ENCODE assay signal across 12 cellular contexts in genomic region chr10:107914450-107915276, GRCh38.
DNase-seq lines count a peak whose midpoint lies in the region; ATAC-seq and TF ChIP-seq lines count a peak whose summit lies in the region.
"Had no signal": no experiment of that assay in that cellular context is flagged by ENCODE, and none has a peak within 500 bp of the region (broad histone marks: within the 10 kb centered on the region; RNA-seq: fewer than 3 reads in every experiment).

No MANE protein-coding gene starts in this region.

- H3K27ac ChIP-seq in osteoblast (ENCODE audit: low read depth, low read length) (no peak overlapping the region), tibial artery (no peak overlapping the region)
- H3K27ac ChIP-seq: thoracic aorta had no signal

- H3K9me3 Mint-ChIP-seq in natural killer cell = peaks cover 9 to 10% of the 10 kb centered on the region in 2 donors

- DNase-seq in D341Med (ENCODE audit: low spot score) (peak; percentile 52), NCI-H69 (lab: John Stamatoyannopoulos, UW) (peak; percentile 53), foreskin melanocyte (peak; percentile 3), osteoblast (ENCODE audit: insufficient read length, low spot score, missing footprints) (peak; percentile 9), NCI-H2081 (lab: John Stamatoyannopoulos, UW) (no peak), natural killer cell (no peak), tibial artery (no peak)
- DNase-seq: activated B cell treated with CpG ODN at 0.5 μM for 24 hours, NCI-H1436 treated with DMSO at 0.1 percent for 48 hours had no signal

- no peaks in the 10 kb centered on the region for H4K20me1 ChIP-seq in osteoblast (ENCODE audit: insufficient read depth, low read length)

- no peaks in the 10 kb centered on the region for H3K4me1 ChIP-seq in osteoblast (ENCODE audit: insufficient read depth, low read length)
- H3K4me1 ChIP-seq in tibial artery = peaks cover 0 to 10% (median 1%) of the 10 kb centered on the region in 4 donors

- H2AFZ ChIP-seq in osteoblast (ENCODE audit: low read length) = no peak overlapping the region

- H3K4me2 ChIP-seq in osteoblast (ENCODE audit: insufficient read depth, low read length) = no peak overlapping the region

- no peak for TF ChIP-seq CTCF in osteoblast (IDR thresholded peaks at IDR 0.05; ENCODE audit: extremely low read depth, low read depth, low read length)
- TF ChIP-seq CTCF in natural killer cell (IDR thresholded peaks at IDR 0.05) = no peak
- no peak for TF ChIP-seq CTCF in tibial artery (IDR thresholded peaks at IDR 0.05)

- H3K36me3 Mint-ChIP-seq in natural killer cell = peaks cover 8% of the 10 kb centered on the region

- no peaks in the 10 kb centered on the region for H3K36me3 ChIP-seq in osteoblast (ENCODE audit: insufficient read depth, low read length)
- H3K36me3 ChIP-seq in tibial artery = no peaks in the 10 kb centered on the region
- H3K36me3 ChIP-seq: thoracic aorta had no signal

- no peaks in the 10 kb centered on the region for H3K79me2 ChIP-seq in osteoblast (ENCODE audit: insufficient read depth, low read length)

- H3K4me3 Mint-ChIP-seq in natural killer cell = no peak overlapping the region
- H3K4me3 Mint-ChIP-seq: activated B cell treated with CpG ODN at 0.5 μM for 24 hours had no signal

- ATAC-seq in natural killer cell (no peak), GM18502 (IDR thresholded peaks at IDR 0.05; ENCODE audit: poor library complexity, unreplicated experiment) (no peak)
- ATAC-seq: HCT116 had no signal

- H3K27me3 Mint-ChIP-seq in natural killer cell (ENCODE audit: low read depth in 2 of 2) = peaks cover 3 to 9% of the 10 kb centered on the region in 2 donors

- H3K4me3 ChIP-seq in osteoblast (ENCODE audit: insufficient read depth, low read length) (no peak overlapping the region), tibial artery (no peak overlapping the region)
- H3K4me3 ChIP-seq: thoracic aorta had no signal

- H3K27ac Mint-ChIP-seq in natural killer cell = no peak overlapping the region
- H3K27ac Mint-ChIP-seq: activated B cell treated with CpG ODN at 0.5 μM for 24 hours had no signal

- H3K27me3 ChIP-seq in osteoblast (ENCODE audit: insufficient read depth, low read length) (no peaks in the 10 kb centered on the region), tibial artery (peaks cover 0 to 21% of the 10 kb centered on the region in 2 donors)

- intact Hi-C loops in natural killer cell (cut with micrococcal nuclease) = loop anchor here (5.0 kb wide), 1 partner anchor 33 kb away; no protein-coding TSS in a partner anchor
- intact Hi-C loops in tibial artery (cut with DNase I; ENCODE audit: low total_unique reads) = no loop called here

- H3K9me3 ChIP-seq in osteoblast (ENCODE audit: low read depth, low read length) (no peaks in the 10 kb centered on the region), tibial artery (no peaks in the 10 kb centered on the region)
- H3K9me3 ChIP-seq: thoracic aorta had no signal

- no peaks in the 10 kb centered on the region for H3K4me1 Mint-ChIP-seq in natural killer cell
- H3K4me1 Mint-ChIP-seq: activated B cell treated with CpG ODN at 0.5 μM for 24 hours had no signal

Comparison
In these comparisons a context has a peak if more than half of its experiments do, and no peak if none do; other contexts are left out.
1. DNase-seq: peak in D341Med (single experiment), NCI-H69 (single experiment), foreskin melanocyte (single experiment) and osteoblast (single experiment); none in NCI-H2081 (0 of 2), natural killer cell (single experiment) and tibial artery (0 of 2).